5 cellular contexts compared by ENCODE assay signal in the genomic region with DNA sequence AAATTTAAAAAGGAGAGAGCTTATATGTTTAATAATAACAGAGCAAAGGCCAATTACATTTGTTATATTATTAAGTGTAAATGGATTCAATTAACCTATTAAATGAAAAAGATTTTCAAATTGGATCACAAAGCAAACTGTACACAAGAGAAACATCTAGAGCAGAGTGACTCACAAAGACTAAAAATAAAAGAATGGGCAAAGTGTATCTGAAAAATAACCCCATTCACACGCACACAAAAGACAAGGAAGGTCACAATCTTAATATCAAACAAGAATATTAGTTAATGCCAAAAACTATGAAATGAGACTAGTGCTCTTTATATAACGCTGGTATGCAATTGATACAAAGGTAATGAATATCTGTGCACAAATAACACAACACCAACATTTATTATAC.
"Had no signal": no experiment of that assay in that cellular context is flagged by ENCODE, and none has a peak within 500 bp of the region (broad histone marks: within the 10 kb centered on the region; RNA-seq: fewer than 3 reads in every experiment).

No MANE protein-coding gene starts in this region.

- H3K4me3 ChIP-seq: GM23338, K562 had no signal

- DNase-seq: H9, HCEC 1CT, IMR-90 had no signal

- ATAC-seq: GM23338, K562 had no signal
